In genomic region chr11:130448416-130449068, GRCh38 we compare ENCODE assay signal across 8 cellular contexts. TPM values are rescaled to one million over a fixed set of nuclear protein-coding genes. Genes with fewer than 3 reads are reported as not detected.
DNase-seq lines count a peak whose midpoint lies in the region; ATAC-seq and TF ChIP-seq lines count a peak whose summit lies in the region.

Gene ADAMTS15 (plus strand): TSS chr11:130448645. CDS start chr11:130448974, 329 bp downstream.

- H3K79me2 ChIP-seq in fibroblast of lung (ENCODE audit: control insufficient read depth, insufficient read depth, low read length): peaks cover 45% of the 10 kb centered on the region

- H3K4me3 ChIP-seq in fibroblast of lung (replicated peaks in 1 of 4; ENCODE audit: control extremely low read depth in 1 of 4, insufficient read depth in 1 of 4, low read depth in 3 of 4, low read length in 4 of 4): peak within 1 kb of the TSS; percentile 81 to 93 (median 89)
- peak within 1 kb of the TSS; percentile 62 for H3K4me3 ChIP-seq in upper lobe of right lung

- H3K27ac Mint-ChIP-seq in WTC11 (no peak within 1 kb of the TSS), naive B cell (no peak within 1 kb of the TSS)

- no peaks in the 10 kb centered on the region for H3K9me3 ChIP-seq in fibroblast of lung (ENCODE audit: control insufficient read depth, insufficient read depth, low read depth, low read length)
- H3K9me3 ChIP-seq in upper lobe of right lung: no peaks in the 10 kb centered on the region

- CTCF ChIA-PET in WTC11 (lab: Charles Lee): interaction anchor here (0.5 to 2.6 kb wide), 13 partner anchors 11 to 468 kb away, joined by 3 to 20 read pairs (median 5); partner anchors contain the start of gene SNX19

- ATAC-seq in WTC11: peak; percentile 84
- no peak for ATAC-seq in naive B cell (ENCODE audit: low read depth in 2 of 2)
- peak; percentile 92 for ATAC-seq in upper lobe of right lung
- no peak for ATAC-seq in HG03025 (IDR thresholded peaks at IDR 0.05; ENCODE audit: low FRiP score, unreplicated experiment)

- intact Hi-C loops in upper lobe of right lung (cut with DNase I): no loop called here

- peaks cover 2% of the 10 kb centered on the region for H3K36me3 ChIP-seq in fibroblast of lung (ENCODE audit: control insufficient read depth, insufficient read depth, low read length)
- H3K36me3 ChIP-seq in upper lobe of right lung: no peaks in the 10 kb centered on the region

- H3K4me1 ChIP-seq in fibroblast of lung (ENCODE audit: control insufficient read depth, extremely low read depth, insufficient read depth, low read length): peaks cover 3% of the 10 kb centered on the region
- H3K4me1 ChIP-seq in upper lobe of right lung: no peaks in the 10 kb centered on the region

- peaks cover 10% of the 10 kb centered on the region for H3K4me1 Mint-ChIP-seq in WTC11
- H3K4me1 Mint-ChIP-seq in naive B cell: peaks cover 3 to 8% (median 6%) of the 10 kb centered on the region in 3 donors

- H3K4me2 ChIP-seq in fibroblast of lung (ENCODE audit: extremely low read depth, insufficient read depth, low read length): peak within 1 kb of the TSS; percentile 84

- peak within 1 kb of the TSS; percentile 67 for H2AFZ ChIP-seq in fibroblast of lung (ENCODE audit: low read length)

- H4K20me1 ChIP-seq in fibroblast of lung (ENCODE audit: control insufficient read depth, extremely low read depth, insufficient read depth, low read length): no peaks in the 10 kb centered on the region

- POLR2A ChIA-PET in WTC11 (lab: Charles Lee): interaction anchor here (0.6 to 1.3 kb wide), 6 partner anchors 14 to 468 kb away, joined by 3 to 5 read pairs (median 4); partner anchors contain the start of gene SNX19

- H3K36me3 Mint-ChIP-seq in WTC11 (no peaks in the 10 kb centered on the region), naive B cell (no peaks in the 10 kb centered on the region)

- peak within 1 kb of the TSS; percentile 65 for H3K27ac ChIP-seq in fibroblast of lung (ENCODE audit: insufficient read depth, low read length)
- peak within 1 kb of the TSS; percentile 75 for H3K27ac ChIP-seq in upper lobe of right lung

- H3K4me3 Mint-ChIP-seq in WTC11 (peak within 1 kb of the TSS; percentile 79), naive B cell (peak within 1 kb of the TSS in 7 of 8 donors; percentile 15 to 84 (median 63))

- TF ChIP-seq CTCF in WTC11 (IDR thresholded peaks at IDR 0.05) (no peak), fibroblast of lung (conservative IDR thresholded peaks at IDR 0.05 in 1 of 2, IDR thresholded peaks at IDR 0.05 in 1 of 2; ENCODE audit: low read depth in 1 of 2, low read length in 2 of 2) (no peak), upper lobe of right lung (IDR thresholded peaks at IDR 0.05) (no peak)

- H3K27me3 Mint-ChIP-seq in WTC11 (ENCODE audit: low read depth) (peaks cover 84% of the 10 kb centered on the region), naive B cell (peaks cover 34 to 81% (median 74%) of the 10 kb centered on the region in 3 donors)

- H3K9me3 Mint-ChIP-seq in WTC11 (no peaks in the 10 kb centered on the region), naive B cell (no peaks in the 10 kb centered on the region)

- H3K27me3 ChIP-seq in fibroblast of lung (ENCODE audit: control insufficient read depth, insufficient read depth, low read length): no peaks in the 10 kb centered on the region
- peaks cover 11% of the 10 kb centered on the region for H3K27me3 ChIP-seq in upper lobe of right lung

- DNase-seq in activated CD4-positive, alpha-beta T cell treated with anti-CD3 and anti-CD28 coated beads for 48 hours: peak; percentile 62
- no peak for DNase-seq in activated CD4-positive, alpha-beta T cell treated with anti-CD3 and anti-CD28 coated beads for 1 hour
- DNase-seq in NCI-H1092 (lab: John Stamatoyannopoulos, UW) (peak; percentile 34), WTC11 (ENCODE audit: low spot score) (peak; percentile 91), fibroblast of lung (ENCODE audit: low read depth in 2 of 2) (peak; percentile 92), naive B cell (no peak), upper lobe of right lung (peak; percentile 93)

- H3K9ac ChIP-seq in fibroblast of lung (ENCODE audit: insufficient read depth, low read length): peak within 1 kb of the TSS; percentile 75

TF ChIP-seq in WTC11, 78 proteins besides CTCF, POLR2A, EP300 and RAD21 (continues in another document):
- TF ChIP-seq ZNF512 (CRISPR knock-in tag; IDR thresholded peaks at IDR 0.05; ENCODE audit: borderline replicate concordance) (no peak), NFYB (CRISPR knock-in tag; conservative IDR thresholded peaks at IDR 0.05; ENCODE audit: low read depth) (peak; percentile 23), USF2 (CRISPR knock-in tag; IDR thresholded peaks at IDR 0.05) (no peak), ZNF396 (CRISPR knock-in tag; IDR thresholded peaks at IDR 0.05; ENCODE audit: borderline replicate concordance) (no peak), ELF4 (CRISPR knock-in tag; IDR thresholded peaks at IDR 0.05; ENCODE audit: low read depth) (0 out of 2 replicates have a peak, but pooled peaks have one; percentile 52), MYBL2 (CRISPR knock-in tag; IDR thresholded peaks at IDR 0.05) (no peak), ZBTB21 (CRISPR knock-in tag; IDR thresholded peaks at IDR 0.05; ENCODE audit: borderline replicate concordance) (0 out of 2 replicates have a peak, but pooled peaks have one; percentile 19), ARID4B (CRISPR knock-in tag; IDR thresholded peaks at IDR 0.05; ENCODE audit: borderline replicate concordance) (no peak), HMGA2 (CRISPR knock-in tag; IDR thresholded peaks at IDR 0.05) (no peak), SMAD3 (CRISPR knock-in tag; IDR thresholded peaks at IDR 0.05; ENCODE audit: borderline replicate concordance) (no peak)
- TF ChIP-seq, protein P1, sequence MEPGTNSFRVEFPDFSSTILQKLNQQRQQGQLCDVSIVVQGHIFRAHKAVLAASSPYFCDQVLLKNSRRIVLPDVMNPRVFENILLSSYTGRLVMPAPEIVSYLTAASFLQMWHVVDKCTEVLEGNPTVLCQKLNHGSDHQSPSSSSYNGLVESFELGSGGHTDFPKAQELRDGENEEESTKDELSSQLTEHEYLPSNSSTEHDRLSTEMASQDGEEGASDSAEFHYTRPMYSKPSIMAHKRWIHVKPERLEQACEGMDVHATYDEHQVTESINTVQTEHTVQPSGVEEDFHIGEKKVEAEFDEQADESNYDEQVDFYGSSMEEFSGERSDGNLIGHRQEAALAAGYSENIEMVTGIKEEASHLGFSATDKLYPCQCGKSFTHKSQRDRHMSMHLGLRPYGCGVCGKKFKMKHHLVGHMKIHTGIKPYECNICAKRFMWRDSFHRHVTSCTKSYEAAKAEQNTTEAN (CRISPR knock-in tag; IDR thresholded peaks at IDR 0.05): no peak; the same call in 1 of the 2 replicates

RNA-seq across cellular contexts. Expression of gene ADAMTS15, which starts in this region (rescaled TPM):
- 3.1 to 3.7 TPM (median 3.2 TPM) in 3 replicates for total RNA-seq in WTC11 (2021)
- total RNA-seq in fibroblast of lung: 23.4 and 24.9 TPM in 2 replicates
- polyA plus RNA-seq in fibroblast of lung: 14.9 and 18.2 TPM in 2 replicates
- polyA plus RNA-seq in fibroblast of lung (2012): 22.3 and 26.8 TPM in 2 replicates
- polyA minus RNA-seq in fibroblast of lung (ENCODE audit: low replicate concordance): 54.4 and 58.7 TPM in 2 replicates
- polyA plus RNA-seq in naive B cell (ENCODE audit: low read depth in 6 of 6): not detected
- 8.2 TPM for total RNA-seq in upper lobe of right lung

Comparison
In these comparisons a context has a peak if more than half of its experiments do, and no peak if none do; other contexts are left out.
1. RNA of gene ADAMTS15 (polyA plus RNA-seq): 14.9 to 26.8 TPM in fibroblast of lung; not detected in naive B cell; every median in the first group is over 10 times any median in the second.
2. DNase-seq: peak in activated CD4-positive, alpha-beta T cell treated with anti-CD3 and anti-CD28 coated beads for 48 hours (single experiment), NCI-H1092 (single experiment), WTC11 (single experiment), fibroblast of lung (2 of 2) and upper lobe of right lung (single experiment); none in activated CD4-positive, alpha-beta T cell treated with anti-CD3 and anti-CD28 coated beads for 1 hour (single experiment) and naive B cell (single experiment).
3. ATAC-seq: peak in WTC11 (single experiment) and upper lobe of right lung (single experiment); none in naive B cell (0 of 2) and HG03025 (single experiment).